Comparison of ENCODE assay signal across 8 cellular contexts in the genomic region with DNA sequence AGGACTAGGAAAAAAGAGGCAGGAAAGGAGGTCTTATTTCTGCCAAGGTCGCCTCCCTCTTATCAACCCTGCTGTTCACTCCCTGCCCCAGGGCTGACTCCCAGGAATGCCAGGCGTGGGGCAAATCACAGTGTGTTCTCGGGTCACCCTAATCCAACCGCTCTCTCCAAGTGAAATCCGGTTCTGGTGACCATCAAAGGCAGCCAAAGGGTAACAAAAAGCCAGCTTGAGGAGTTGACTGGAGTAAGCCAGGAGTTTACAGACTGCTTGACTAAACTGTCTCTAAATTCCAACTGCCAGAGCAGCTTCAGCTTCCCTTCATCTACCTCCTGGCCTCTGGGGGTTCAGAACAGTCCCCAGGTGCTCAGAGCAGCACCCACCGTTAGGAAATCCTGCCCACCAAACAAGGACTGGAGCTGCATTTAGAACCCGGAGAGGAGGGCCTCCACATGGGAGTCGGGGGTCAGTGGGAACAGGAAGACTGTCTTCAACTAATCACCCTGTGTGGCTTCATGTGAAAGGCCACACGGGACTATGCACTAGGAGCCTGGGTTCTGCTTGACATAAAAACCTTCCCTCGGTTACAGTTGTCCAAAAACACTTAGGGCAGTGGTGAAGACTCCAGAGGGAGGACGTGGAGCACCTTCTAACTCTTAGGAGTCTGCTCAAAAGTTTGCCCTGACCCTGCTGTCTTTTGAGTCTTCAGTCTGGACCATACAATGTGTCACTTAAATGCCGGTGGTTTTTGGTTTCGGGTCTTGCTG. TPM values are rescaled to one million over a fixed set of nuclear protein-coding genes. Genes with fewer than 3 reads are reported as not detected.
DNase-seq lines count a peak whose midpoint lies in the region; ATAC-seq and TF ChIP-seq lines count a peak whose summit lies in the region.

No MANE protein-coding gene starts in this region.

- TF ChIP-seq RAD21 in SK-N-SH (IDR thresholded peaks at IDR 0.05; ENCODE audit: low read length): no peak

- peaks cover 10 to 12% of the 10 kb centered on the region in 2 experiments; a peak in 2 of 4 replicates for H3K4me1 ChIP-seq in SK-N-SH (ENCODE audit: control insufficient read depth in 1 of 2, insufficient read depth in 2 of 2, low read depth in 1 of 2, low read length in 1 of 2)
- H3K4me1 ChIP-seq in iPS-20b (ENCODE audit: insufficient read depth, low read length): peaks cover 9% of the 10 kb centered on the region

- H2AFZ ChIP-seq in SK-N-SH (ENCODE audit: low read depth): peak overlapping the region; percentile 85

- peak overlapping the region; percentile 91 for H3K27ac Mint-ChIP-seq in activated B cell treated with CpG ODN at 0.5 μM for 24 hours
- peak overlapping the region; percentile 31 to 97 for H3K27ac Mint-ChIP-seq in stimulated activated naive CD8-positive, alpha-beta T cell treated with anti-CD3 and anti-CD28 coated beads, Interleukin-15, amount 100 ng/mL, for 72 hours

- DNase-seq in SK-N-SH (no peak), activated B cell treated with CpG ODN at 0.5 μM for 24 hours (no peak), NCI-H226 (no peak)
- DNase-seq in stimulated activated naive CD8-positive, alpha-beta T cell treated with anti-CD3 and anti-CD28 coated beads, Interleukin-15, amount 100 ng/mL, for 72 hours: no peak

- CTCF ChIA-PET in SK-N-SH (lab: Yijun Ruan, JAX) (interaction anchor here (1.0 to 5.2 kb wide), 4 partner anchors 20 to 479 kb away, joined by 3 to 45 read pairs (median 4); no protein-coding TSS in a partner anchor), activated B cell treated with CpG ODN at 0.5 μM for 24 hours (lab: Charles Lee) (interaction anchor here (0.8 to 1.0 kb wide), 2 partner anchors 9 to 11 kb away, joined by 3 read pairs; no protein-coding TSS in a partner anchor)

- H3K9me2 ChIP-seq in SK-N-SH: no peaks in the 10 kb centered on the region

- H3F3A ChIP-seq in SK-N-SH (replicated peaks; ENCODE audit: insufficient read depth): peaks cover 18% of the 10 kb centered on the region

- peaks cover 32% of the 10 kb centered on the region for H3K36me3 Mint-ChIP-seq in activated B cell treated with CpG ODN at 0.5 μM for 24 hours (ENCODE audit: low read depth)

- H3K79me2 ChIP-seq in SK-N-SH (ENCODE audit: insufficient read depth): peaks cover 35% of the 10 kb centered on the region

- TF ChIP-seq CTCF in SK-N-SH (IDR thresholded peaks at IDR 0.05): no peak
- TF ChIP-seq CTCF in activated B cell treated with CpG ODN at 0.5 μM for 24 hours (IDR thresholded peaks at IDR 0.05): no peak

- WGBS in SK-N-SH (ENCODE audit: low lambda C conversion rate): 85% methylated on average over 12 of the region's 13 CpGs

- no peaks in the 10 kb centered on the region for H3K9me3 ChIP-seq in SK-N-SH
- no peaks in the 10 kb centered on the region for H3K9me3 ChIP-seq in iPS-20b (ENCODE audit: insufficient read depth, low read depth, low read length)

- TF ChIP-seq EP300 in SK-N-SH (IDR thresholded peaks at IDR 0.05; ENCODE audit: borderline replicate concordance in 1 of 2, low read depth in 1 of 2, low read length in 1 of 2): no peak

- ATAC-seq in SK-N-SH treated with all-trans-retinoic acid at 6 μM for 48 hours (no peak; the same call in 2 of the 3 replicates), activated B cell treated with CpG ODN at 0.5 μM for 24 hours (ENCODE audit: low read depth) (no peak), HG02973 (IDR thresholded peaks at IDR 0.05; ENCODE audit: unreplicated experiment) (no peak), GM18909 (IDR thresholded peaks at IDR 0.05; ENCODE audit: poor library complexity, unreplicated experiment) (no peak)
- no peak for ATAC-seq in stimulated activated naive CD8-positive, alpha-beta T cell treated with anti-CD3 and anti-CD28 coated beads, Interleukin-15, amount 100 ng/mL, for 72 hours

- POLR2A ChIA-PET in SK-N-SH (lab: Yijun Ruan, JAX): no interaction called here
- POLR2A ChIA-PET in activated B cell treated with CpG ODN at 0.5 μM for 24 hours (lab: Charles Lee): no interaction called here

- H3K9ac ChIP-seq in SK-N-SH (peak overlapping the region; percentile 88; the same call in 1 of the 2 replicates), iPS-20b (ENCODE audit: low read depth, low read length) (no peak overlapping the region; the same call in 1 of the 2 replicates)

- H3K27me3 ChIP-seq in SK-N-SH (ENCODE audit: insufficient read depth): no peaks in the 10 kb centered on the region
- peaks cover 32% of the 10 kb centered on the region for H3K27me3 ChIP-seq in iPS-20b (ENCODE audit: insufficient read depth, low read length)

- no peaks in the 10 kb centered on the region for H3K9me3 Mint-ChIP-seq in activated B cell treated with CpG ODN at 0.5 μM for 24 hours
- H3K9me3 Mint-ChIP-seq in stimulated activated naive CD8-positive, alpha-beta T cell treated with anti-CD3 and anti-CD28 coated beads, Interleukin-15, amount 100 ng/mL, for 72 hours: no peaks in the 10 kb centered on the region

- no peaks in the 10 kb centered on the region for H4K20me1 ChIP-seq in SK-N-SH (ENCODE audit: insufficient read depth)

- peak overlapping the region; percentile 92 for H3K4me3 Mint-ChIP-seq in activated B cell treated with CpG ODN at 0.5 μM for 24 hours
- peak overlapping the region; percentile 89 to 90 for H3K4me3 Mint-ChIP-seq in stimulated activated naive CD8-positive, alpha-beta T cell treated with anti-CD3 and anti-CD28 coated beads, Interleukin-15, amount 100 ng/mL, for 72 hours

- H3K27ac ChIP-seq in SK-N-SH (ENCODE audit: low read depth in 2 of 2, low read length in 1 of 2) (peak overlapping the region in 1 of 2 experiments; percentile 86; a peak in 2 of 4 replicates), iPS-20b (ENCODE audit: low read length) (no peak overlapping the region)

- H3K36me3 ChIP-seq in SK-N-SH (replicated peaks in 1 of 2; ENCODE audit: control insufficient read depth in 1 of 2, insufficient read depth in 2 of 2, low read length in 1 of 2) (peaks cover 0 to 1% of the 10 kb centered on the region in 2 experiments), iPS-20b (ENCODE audit: insufficient read depth, low read depth, low read length) (0 out of 2 replicates have a peak, but pooled peaks cover 3% of the 10 kb centered on the region)

- peak overlapping the region; percentile 98 for H3K4me2 ChIP-seq in SK-N-SH

- H3K27me3 Mint-ChIP-seq in activated B cell treated with CpG ODN at 0.5 μM for 24 hours: no peaks in the 10 kb centered on the region
- H3K27me3 Mint-ChIP-seq in stimulated activated naive CD8-positive, alpha-beta T cell treated with anti-CD3 and anti-CD28 coated beads, Interleukin-15, amount 100 ng/mL, for 72 hours: no peaks in the 10 kb centered on the region

- no peak overlapping the region for H3K4me3 ChIP-seq in SK-N-SH (ENCODE audit: low read depth in 2 of 2, low read length in 1 of 2)
- H3K4me3 ChIP-seq in iPS-20b (ENCODE audit: low read length): peak overlapping the region; percentile 56; the same call in 1 of the 2 replicates

- H3K4me1 Mint-ChIP-seq in activated B cell treated with CpG ODN at 0.5 μM for 24 hours: peaks cover 64% of the 10 kb centered on the region
- peaks cover 46% of the 10 kb centered on the region for H3K4me1 Mint-ChIP-seq in stimulated activated naive CD8-positive, alpha-beta T cell treated with anti-CD3 and anti-CD28 coated beads, Interleukin-15, amount 100 ng/mL, for 72 hours

- intact Hi-C loops in activated B cell treated with CpG ODN at 0.5 μM for 24 hours (cut with micrococcal nuclease): no loop called here

TF ChIP-seq in SK-N-SH, 30 proteins besides CTCF, POLR2A, EP300 and RAD21:
- no peak for TF ChIP-seq TEAD4 (IDR thresholded peaks at IDR 0.05; ENCODE audit: borderline replicate concordance, insufficient read depth)
- no peak for TF ChIP-seq JUND (IDR thresholded peaks at IDR 0.05)
- TF ChIP-seq GATA2 (CRISPR knock-in tag; IDR thresholded peaks at IDR 0.05): no peak
- no peak for TF ChIP-seq EZH2phosphoT487 (IDR thresholded peaks at IDR 0.05; ENCODE audit: borderline replicate concordance, low read depth)
- no peak for TF ChIP-seq RXRA (IDR thresholded peaks at IDR 0.05; ENCODE audit: borderline replicate concordance, low read depth)

TF ChIP-seq in SK-N-SH treated with all-trans-retinoic acid at 6 μM for 48 hours, 23 proteins besides CTCF, POLR2A, EP300 and RAD21 (continues in another document):
- TF ChIP-seq ARNTL (CRISPR knock-in tag; IDR thresholded peaks at IDR 0.05; ENCODE audit: borderline replicate concordance, low read depth): no peak
- TF ChIP-seq TCF4 (CRISPR knock-in tag; IDR thresholded peaks at IDR 0.05; ENCODE audit: borderline replicate concordance): no peak
- no peak for TF ChIP-seq ESRRG (CRISPR knock-in tag; IDR thresholded peaks at IDR 0.05)
- no peak for TF ChIP-seq SNAI2 (CRISPR knock-in tag; IDR thresholded peaks at IDR 0.05)
- TF ChIP-seq BACH2 (CRISPR knock-in tag; IDR thresholded peaks at IDR 0.05; ENCODE audit: borderline replicate concordance): no peak
- no peak for TF ChIP-seq ZNF565 (CRISPR knock-in tag; conservative IDR thresholded peaks at IDR 0.05; ENCODE audit: low read depth)
- TF ChIP-seq, protein P1, sequence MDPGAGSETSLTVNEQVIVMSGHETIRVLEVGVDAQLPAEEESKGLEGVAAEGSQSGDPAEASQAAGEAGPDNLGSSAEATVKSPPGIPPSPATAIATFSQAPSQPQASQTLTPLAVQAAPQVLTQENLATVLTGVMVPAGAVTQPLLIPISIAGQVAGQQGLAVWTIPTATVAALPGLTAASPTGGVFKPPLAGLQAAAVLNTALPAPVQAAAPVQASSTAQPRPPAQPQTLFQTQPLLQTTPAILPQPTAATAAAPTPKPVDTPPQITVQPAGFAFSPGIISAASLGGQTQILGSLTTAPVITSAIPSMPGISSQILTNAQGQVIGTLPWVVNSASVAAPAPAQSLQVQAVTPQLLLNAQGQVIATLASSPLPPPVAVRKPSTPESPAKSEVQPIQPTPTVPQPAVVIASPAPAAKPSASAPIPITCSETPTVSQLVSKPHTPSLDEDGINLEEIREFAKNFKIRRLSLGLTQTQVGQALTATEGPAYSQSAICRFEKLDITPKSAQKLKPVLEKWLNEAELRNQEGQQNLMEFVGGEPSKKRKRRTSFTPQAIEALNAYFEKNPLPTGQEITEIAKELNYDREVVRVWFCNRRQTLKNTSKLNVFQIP (CRISPR knock-in tag; IDR thresholded peaks at IDR 0.05; ENCODE audit: borderline replicate concordance, low read depth): no peak
- TF ChIP-seq OSR1 (CRISPR knock-in tag; IDR thresholded peaks at IDR 0.05): no peak

RNA-seq across cellular contexts. Expression of a gene that starts 1.2 kb away (rescaled TPM):
- polyA plus RNA-seq in SK-N-SH (2012; rRNA removed): 9.3 and 12.8 TPM in 2 replicates
- polyA plus RNA-seq in SK-N-SH (2012; cell fraction: cytosol; rRNA removed): 5.3 and 7.9 TPM in 2 replicates
- polyA plus RNA-seq in SK-N-SH (2012; cell fraction: nucleus; rRNA removed): 45.7 and 49.6 TPM in 2 replicates
- 117 and 127 TPM in 2 replicates for total RNA-seq in activated B cell treated with CpG ODN at 0.5 μM for 24 hours

RNA-seq across cellular contexts. Expression of a gene that starts 24.2 kb away (rescaled TPM):
- 88.2 and 123 TPM in 2 replicates for polyA plus RNA-seq in SK-N-SH (2012; rRNA removed)
- 123 and 126 TPM in 2 replicates for polyA plus RNA-seq in SK-N-SH (2012; cell fraction: cytosol; rRNA removed)
- 41.1 and 69.7 TPM in 2 replicates for polyA plus RNA-seq in SK-N-SH (2012; cell fraction: nucleus; rRNA removed)
- 48.0 and 50.7 TPM in 2 replicates for total RNA-seq in activated B cell treated with CpG ODN at 0.5 μM for 24 hours
